In genomic region chr3:157201648-157202278, GRCh38 we compare ENCODE assay signal across 8 cellular contexts. TPM values are rescaled to one million over a fixed set of nuclear protein-coding genes. Genes with fewer than 3 reads are reported as not detected.
DNase-seq lines count a peak whose midpoint lies in the region; ATAC-seq and TF ChIP-seq lines count a peak whose summit lies in the region.

No MANE protein-coding gene starts in this region.

- TF ChIP-seq RAD21 in IMR-90 (IDR thresholded peaks at IDR 0.05; ENCODE audit: low read length) (peak; percentile 48), neural cell (conservative IDR thresholded peaks at IDR 0.05) (peak; percentile 18)

- H3K9ac ChIP-seq in IMR-90 (ENCODE audit: low read depth, low read length) (no peak overlapping the region), neural cell (ENCODE audit: low read length) (no peak overlapping the region)

- no peak overlapping the region for H2BK5ac ChIP-seq in IMR-90 (ENCODE audit: low read depth, low read length, poor library complexity, severe bottlenecking)

- H2AK9ac ChIP-seq in IMR-90 (replicated peaks; ENCODE audit: low read depth, low read length, poor library complexity), result no peak overlapping the region

- H3K36me3 ChIP-seq in IMR-90 (ENCODE audit: control insufficient read depth, insufficient read depth, low read length), result no peaks in the 10 kb centered on the region
- H3K36me3 ChIP-seq in neural cell (ENCODE audit: insufficient read depth, low read length), result no peaks in the 10 kb centered on the region

- ATAC-seq in GM19438 (IDR thresholded peaks at IDR 0.05; ENCODE audit: low read depth, unreplicated experiment), result peak; percentile 74
- ATAC-seq in IMR-90 (ENCODE audit: low read depth), result peak; percentile 62

- H4K20me1 ChIP-seq in IMR-90 (ENCODE audit: insufficient read depth, low read length), result no peaks in the 10 kb centered on the region
- no peaks in the 10 kb centered on the region for H4K20me1 ChIP-seq in neural cell (ENCODE audit: insufficient read depth)

- no peaks in the 10 kb centered on the region for H3K79me2 ChIP-seq in neural cell (replicated peaks; ENCODE audit: insufficient read depth, low read length)

- H3K23ac ChIP-seq in IMR-90 (ENCODE audit: low read depth, low read length), result no peak overlapping the region

- H3K4me2 ChIP-seq in IMR-90 (ENCODE audit: low read depth, low read length), result no peak overlapping the region
- H3K4me2 ChIP-seq in neural cell (ENCODE audit: low read length), result no peak overlapping the region

- TSS peak; percentile 24 for BruUV-seq in IMR-90 (replicated peaks; lab: Mats Ljungman, UMichigan)

- no peak overlapping the region for H3K56ac ChIP-seq in IMR-90 (ENCODE audit: extremely low read depth, insufficient read depth, low read length)

- DNase-seq in Caki2 (ENCODE audit: low read depth) (peak; percentile 20), IMR-90 (peak; percentile 40), OCI-M1 (lab: John Stamatoyannopoulos, UW) (peak; percentile 78), erythroblast (lab: John Stamatoyannopoulos, UW) (peak; percentile 53 to 60)
- DNase-seq in activated CD4-positive, CD25-positive, alpha-beta regulatory T cell (lab: John Stamatoyannopoulos, UW), result no peak
- no peak for DNase-seq in activated CD4-positive, alpha-beta T cell treated with anti-CD3 and anti-CD28 coated beads, Interleukin-2, amount 50 U/mL, for 4 hours

- H3K9me2 ChIP-seq in neural cell (ENCODE audit: insufficient read depth, low read length), result no peaks in the 10 kb centered on the region

- H2BK20ac ChIP-seq in IMR-90 (ENCODE audit: low read depth, low read length), result no peak overlapping the region

- H3K9me3 ChIP-seq in IMR-90 (ENCODE audit: control insufficient read depth, insufficient read depth, low read length), result no peaks in the 10 kb centered on the region
- H3K9me3 ChIP-seq in neural cell (ENCODE audit: low read length), result no peaks in the 10 kb centered on the region

- H4K5ac ChIP-seq in IMR-90 (ENCODE audit: low read depth, low read length), result no peak overlapping the region

- H2BK15ac ChIP-seq in IMR-90 (ENCODE audit: low read depth, low read length), result no peak overlapping the region

- no peak overlapping the region for H2BK120ac ChIP-seq in IMR-90 (ENCODE audit: low read depth, low read length)

- TF ChIP-seq POLR2A in IMR-90 (IDR thresholded peaks at IDR 0.05; ENCODE audit: low read depth, low read length), result no peak
- no peak for TF ChIP-seq POLR2A in erythroblast (IDR thresholded peaks at IDR 0.05; ENCODE audit: low read length)

- H3K27ac ChIP-seq in IMR-90 (ENCODE audit: insufficient read depth, low read length) (no peak overlapping the region), neural cell (ENCODE audit: low read length) (no peak overlapping the region)

- POLR2A ChIA-PET in IMR-90 (lab: Charles Lee; ENCODE audit: unreplicated experiment), result no interaction called here

- no peak overlapping the region for H4K91ac ChIP-seq in IMR-90 (ENCODE audit: insufficient read depth, low read depth, low read length)

- in situ Hi-C loops in Caki2 (cut with HindIII; ENCODE audit: low pct_unique_long_range_greater_than_20kb, low sequenced_read_pairs) (no loop called here), IMR-90 (cut with MboI; ENCODE audit: low sequenced_read_pairs) (no loop called here)

- TF ChIP-seq CTCF in IMR-90 (conservative IDR thresholded peaks at IDR 0.05; ENCODE audit: low read depth, low read length) (peak; percentile 50), neural cell (IDR thresholded peaks at IDR 0.05; ENCODE audit: poor library complexity, severe bottlenecking) (peak; percentile 52)

- H3K4me1 ChIP-seq in IMR-90 (ENCODE audit: control insufficient read depth, insufficient read depth, low read length), result no peaks in the 10 kb centered on the region; the same call in 1 of the 2 replicates

- H3K18ac ChIP-seq in IMR-90 (ENCODE audit: low read depth, low read length), result no peak overlapping the region

- intact Hi-C loops in IMR-90 (cut with micrococcal nuclease), result loop anchor here (5.0 kb wide), 1 partner anchor 156 kb away; no protein-coding TSS in a partner anchor

- no peaks in the 10 kb centered on the region for H3K79me1 ChIP-seq in IMR-90 (ENCODE audit: low read depth in 1 of 2, low read length in 2 of 2)

- H2AFZ ChIP-seq in IMR-90 (replicated peaks; ENCODE audit: low read length, poor library complexity), result no peak overlapping the region
- no peak overlapping the region for H2AFZ ChIP-seq in neural cell (ENCODE audit: low read depth, low read length)

- no peak for TF ChIP-seq EP300 in neural cell (conservative IDR thresholded peaks at IDR 0.05; ENCODE audit: poor library complexity, severe bottlenecking)

- H2AK5ac ChIP-seq in IMR-90 (ENCODE audit: low read depth, low read length), result no peak overlapping the region

- H3K14ac ChIP-seq in IMR-90 (replicated peaks; ENCODE audit: low read depth, low read length), result no peak overlapping the region

- no CpG with 5 or more reads among the region's 6 CpGs for WGBS in IMR-90 (ENCODE audit: extremely low coverage in 2 of 2, insufficient read length in 1 of 2), 2 experiments

- dilution Hi-C loops in IMR-90 (cut with HindIII; ENCODE audit: low sequenced_read_pairs, unreplicated experiment), result no loop called here

- no peak overlapping the region for H3K4ac ChIP-seq in IMR-90 (ENCODE audit: low read depth, low read length)

- H3F3A ChIP-seq in neural cell (ENCODE audit: insufficient read depth, low read length, poor library complexity, severe bottlenecking), result no peaks in the 10 kb centered on the region

- H3K27me3 ChIP-seq in IMR-90 (ENCODE audit: control insufficient read depth, insufficient read depth, low read length) (no peaks in the 10 kb centered on the region), neural cell (ENCODE audit: insufficient read depth, low read depth, low read length) (no peaks in the 10 kb centered on the region)

- no peak overlapping the region for H4K8ac ChIP-seq in IMR-90 (ENCODE audit: low read depth in 2 of 2, low read length in 2 of 2)

- no peaks in the 10 kb centered on the region for H3K9me1 ChIP-seq in IMR-90 (ENCODE audit: insufficient read depth, low read length)

- CTCF ChIA-PET in IMR-90 (lab: Yijun Ruan, JAX), result interaction anchor here (0.7 to 1.7 kb wide), 8 partner anchors 9 to 371 kb away, joined by 3 to 5 read pairs (median 4); partner anchors contain the start of genes CCNL1 and PTX3

- H3K4me3 ChIP-seq in IMR-90 (ENCODE audit: insufficient read depth, low read depth, low read length), result no peak overlapping the region
- no peak overlapping the region for H3K4me3 ChIP-seq in neural cell (ENCODE audit: low read length)

TF ChIP-seq in IMR-90, 13 proteins besides CTCF, POLR2A, EP300 and RAD21:
- TF ChIP-seq SMC3 (IDR thresholded peaks at IDR 0.05; ENCODE audit: low read depth, low read length), result peak; percentile 41; the same call in 1 of the 2 replicates
- no peak for TF ChIP-seq FOS (IDR thresholded peaks at IDR 0.05; ENCODE audit: low read depth, low read length)
TF ChIP-seq in IMR-90: peak in this region for 1.

TF ChIP-seq in neural cell, 6 proteins besides CTCF, POLR2A, EP300 and RAD21:
- TF ChIP-seq, protein P1, sequence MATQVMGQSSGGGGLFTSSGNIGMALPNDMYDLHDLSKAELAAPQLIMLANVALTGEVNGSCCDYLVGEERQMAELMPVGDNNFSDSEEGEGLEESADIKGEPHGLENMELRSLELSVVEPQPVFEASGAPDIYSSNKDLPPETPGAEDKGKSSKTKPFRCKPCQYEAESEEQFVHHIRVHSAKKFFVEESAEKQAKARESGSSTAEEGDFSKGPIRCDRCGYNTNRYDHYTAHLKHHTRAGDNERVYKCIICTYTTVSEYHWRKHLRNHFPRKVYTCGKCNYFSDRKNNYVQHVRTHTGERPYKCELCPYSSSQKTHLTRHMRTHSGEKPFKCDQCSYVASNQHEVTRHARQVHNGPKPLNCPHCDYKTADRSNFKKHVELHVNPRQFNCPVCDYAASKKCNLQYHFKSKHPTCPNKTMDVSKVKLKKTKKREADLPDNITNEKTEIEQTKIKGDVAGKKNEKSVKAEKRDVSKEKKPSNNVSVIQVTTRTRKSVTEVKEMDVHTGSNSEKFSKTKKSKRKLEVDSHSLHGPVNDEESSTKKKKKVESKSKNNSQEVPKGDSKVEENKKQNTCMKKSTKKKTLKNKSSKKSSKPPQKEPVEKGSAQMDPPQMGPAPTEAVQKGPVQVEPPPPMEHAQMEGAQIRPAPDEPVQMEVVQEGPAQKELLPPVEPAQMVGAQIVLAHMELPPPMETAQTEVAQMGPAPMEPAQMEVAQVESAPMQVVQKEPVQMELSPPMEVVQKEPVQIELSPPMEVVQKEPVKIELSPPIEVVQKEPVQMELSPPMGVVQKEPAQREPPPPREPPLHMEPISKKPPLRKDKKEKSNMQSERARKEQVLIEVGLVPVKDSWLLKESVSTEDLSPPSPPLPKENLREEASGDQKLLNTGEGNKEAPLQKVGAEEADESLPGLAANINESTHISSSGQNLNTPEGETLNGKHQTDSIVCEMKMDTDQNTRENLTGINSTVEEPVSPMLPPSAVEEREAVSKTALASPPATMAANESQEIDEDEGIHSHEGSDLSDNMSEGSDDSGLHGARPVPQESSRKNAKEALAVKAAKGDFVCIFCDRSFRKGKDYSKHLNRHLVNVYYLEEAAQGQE (IDR thresholded peaks at IDR 0.05; ENCODE audit: borderline replicate concordance), result no peak
- TF ChIP-seq TAF1 (IDR thresholded peaks at IDR 0.05; ENCODE audit: low read depth) (no peak), MXI1 (conservative IDR thresholded peaks at IDR 0.05; ENCODE audit: poor library complexity, severe bottlenecking) (no peak), POLR2AphosphoS5 (IDR thresholded peaks at IDR 0.05) (no peak), SMC3 (conservative IDR thresholded peaks at IDR 0.05; ENCODE audit: poor library complexity) (no peak), EZH2 (IDR thresholded peaks at IDR 0.05; ENCODE audit: borderline replicate concordance, insufficient read depth, low read length, poor library complexity, severe bottlenecking) (no peak)

RNA-seq across cellular contexts. Expression of gene CCNL1, which starts 41.8 kb away (rescaled TPM):
- total RNA-seq in Caki2 (2014; rRNA removed; shearing (Covaris generic); ENCODE audit: low replicate concordance), result 31.0 and 69.5 TPM in 2 replicates
- total RNA-seq in IMR-90 (2012; rRNA removed), result 60.9 and 156 TPM in 2 replicates
- 70.4 and 83.3 TPM in 2 replicates for polyA plus RNA-seq in IMR-90 (2012; rRNA removed)
- polyA plus RNA-seq in IMR-90 (2012; cell fraction: cytosol; rRNA removed), result 20.1 and 20.2 TPM in 2 replicates
- polyA plus RNA-seq in IMR-90 (2012; cell fraction: nucleus; rRNA removed; ENCODE audit: low replicate concordance), result 533 and 1,043 TPM in 2 replicates
- polyA plus RNA-seq in neural cell, result 186 and 199 TPM in 2 replicates
- 224 and 233 TPM in 2 replicates for polyA minus RNA-seq in neural cell

Comparison
In these comparisons a context has a peak if more than half of its experiments do, and no peak if none do; other contexts are left out.
1. DNase-seq: peak in Caki2 (single experiment), IMR-90 (single experiment), OCI-M1 (single experiment) and erythroblast (2 of 2); none in activated CD4-positive, CD25-positive, alpha-beta regulatory T cell (0 of 4) and activated CD4-positive, alpha-beta T cell treated with anti-CD3 and anti-CD28 coated beads, Interleukin-2, amount 50 U/mL, for 4 hours (0 of 2).